ENCODE assay signal across 8 cellular contexts in genomic region chr6:138986578-138986977, GRCh38. TPM values are rescaled to one million over a fixed set of nuclear protein-coding genes. Genes with fewer than 3 reads are reported as not detected.
A peak's percentile ranks its signal among the peaks of the same experiment; 100 is the strongest.
DNase-seq lines count a peak whose midpoint lies in the region; ATAC-seq, FAIRE-seq and TF ChIP-seq lines count a peak whose summit lies in the region.

No MANE protein-coding gene starts in this region.

- 2% methylated on average over 3 of the region's 3 CpGs for WGBS in HepG2 (ENCODE audit: low lambda C conversion rate)
- 3 to 9% methylated on average over 3 of the region's 3 CpGs for WGBS in upper lobe of left lung, 2 donors

- H3K4me2 ChIP-seq in HepG2 (ENCODE audit: low read depth, low read length): peak overlapping the region; percentile 100

- H3K27me3 ChIP-seq in AG04450 (ENCODE audit: control insufficient read depth, insufficient read depth, low read length) (no peaks in the 10 kb centered on the region), HUES48 (ENCODE audit: control insufficient read depth, insufficient read depth, low read length) (no peaks in the 10 kb centered on the region), adipocyte (replicated peaks; ENCODE audit: control insufficient read depth, insufficient read depth, low read length) (no peaks in the 10 kb centered on the region), HepG2 (ENCODE audit: control insufficient read depth in 1 of 2, insufficient read depth in 2 of 2, low read length in 2 of 2) (peaks cover 0 to 8% of the 10 kb centered on the region in 2 experiments; a peak in 2 of 5 replicates), upper lobe of left lung (no peaks in the 10 kb centered on the region)

- CTCF ChIA-PET in AG04450 (lab: Charles Lee) (interaction anchor here (1.5 to 6.5 kb wide), 3 partner anchors 15 to 378 kb away, joined by 4 to 86 read pairs (median 4); no protein-coding TSS in a partner anchor), HepG2 (lab: Yijun Ruan, JAX; ENCODE audit: low intra/inter-chr PET ratio, low total read pairs) (no interaction called here)

- peak; percentile 7; the same call in 2 of the 3 replicates for ATAC-seq in HepG2
- ATAC-seq in upper lobe of left lung (ENCODE audit: low FRiP score in 2 of 2): no peak
- no peak for ATAC-seq in HG03460 (IDR thresholded peaks at IDR 0.05; ENCODE audit: unreplicated experiment)

- H3K4me3 ChIP-seq in AG04450 (ENCODE audit: low read depth, low read length) (peak overlapping the region; percentile 85), HUES48 (ENCODE audit: low read depth, low read length) (peak overlapping the region; percentile 95), adipocyte (ENCODE audit: low read length) (peak overlapping the region; percentile 92), HepG2 (replicated peaks in 1 of 3; ENCODE audit: insufficient read depth in 1 of 3, low read depth in 2 of 3, low read length in 3 of 3) (peak overlapping the region; percentile 78 to 98 (median 94); a peak in 5 of 6 replicates), upper lobe of left lung (peak overlapping the region in 3 of 4 donors; percentile 72 to 97 (median 95))

- intact Hi-C loops in HepG2 (cut with micrococcal nuclease; ENCODE audit: unreplicated experiment): loop anchor here (5.0 kb wide), 2 partner anchors 39 to 121 kb away; no protein-coding TSS in a partner anchor

- POLR2A ChIA-PET in AG04450 (lab: Yijun Ruan, JAX) (interaction anchor here (0.9 to 1.5 kb wide), 3 partner anchors 13 to 181 kb away, joined by 3 to 5 read pairs (median 3); no protein-coding TSS in a partner anchor), HepG2 (lab: Yijun Ruan, JAX) (no interaction called here)

- TF ChIP-seq CTCF in AG04450 (IDR thresholded peaks at IDR 0.05; ENCODE audit: low read depth, low read length) (no peak), HepG2 (CRISPR knock-in tag; IDR thresholded peaks at IDR 0.05) (no peak), upper lobe of left lung (IDR thresholded peaks at IDR 0.05) (no peak)

- H3K9ac ChIP-seq in HUES48 (ENCODE audit: low read depth, low read length) (no peak overlapping the region), adipocyte (ENCODE audit: low read length) (peak overlapping the region; percentile 89), HepG2 (ENCODE audit: insufficient read depth, low read depth, low read length) (peak overlapping the region; percentile 93)

- no peak for TF ChIP-seq POLR2A in HepG2 (IDR thresholded peaks at IDR 0.05; ENCODE audit: insufficient read depth in 1 of 2, low read depth in 2 of 2, low read length in 2 of 2)
- no peak for TF ChIP-seq POLR2A in upper lobe of left lung (IDR thresholded peaks at IDR 0.05)

- H3K4me1 ChIP-seq in HUES48 (ENCODE audit: control insufficient read depth, insufficient read depth, low read length) (peaks cover 38% of the 10 kb centered on the region), adipocyte (ENCODE audit: control insufficient read depth, insufficient read depth, low read length) (peaks cover 27% of the 10 kb centered on the region), HepG2 (ENCODE audit: insufficient read depth, low read length) (peaks cover 62% of the 10 kb centered on the region), upper lobe of left lung (peaks cover 26 to 44% (median 34%) of the 10 kb centered on the region in 4 donors)

- no peak for TF ChIP-seq EP300 in HepG2 (IDR thresholded peaks at IDR 0.05; ENCODE audit: low read depth in 2 of 2, low read length in 2 of 2)
- no peak for TF ChIP-seq EP300 in HepG2 (CRISPR knock-in tag; IDR thresholded peaks at IDR 0.05; ENCODE audit: borderline replicate concordance)
- TF ChIP-seq EP300 in upper lobe of left lung (IDR thresholded peaks at IDR 0.05): no peak

- H4K20me1 ChIP-seq in HepG2 (ENCODE audit: insufficient read depth, low read length): peaks cover 16% of the 10 kb centered on the region

- no peaks in the 10 kb centered on the region for H3K36me3 ChIP-seq in HUES48 (ENCODE audit: control insufficient read depth, insufficient read depth, low read length)
- no peaks in the 10 kb centered on the region for H3K36me3 ChIP-seq in adipocyte (ENCODE audit: control insufficient read depth, insufficient read depth, low read length, severe bottlenecking)
- H3K36me3 ChIP-seq in HepG2 (replicated peaks in 1 of 2; ENCODE audit: control insufficient read depth in 1 of 2, insufficient read depth in 2 of 2, low read length in 2 of 2): no peaks in the 10 kb centered on the region
- H3K36me3 ChIP-seq in upper lobe of left lung: no peaks in the 10 kb centered on the region

- TF ChIP-seq RAD21 in HepG2 (CRISPR knock-in tag; IDR thresholded peaks at IDR 0.05): no peak

- in situ Hi-C loops in HepG2 (cut with HindIII; ENCODE audit: extremely low pct_ligation_motif_present, low pct_unique_long_range_greater_than_20kb): loop anchor here (5.0 kb wide), 1 partner anchor 169 kb away; no protein-coding TSS in a partner anchor

- no peaks in the 10 kb centered on the region; the same call in 1 of the 2 replicates for H3K9me3 ChIP-seq in AG04450 (ENCODE audit: control insufficient read depth, insufficient read depth, low read length)
- H3K9me3 ChIP-seq in HUES48 (ENCODE audit: control insufficient read depth, insufficient read depth, low read length): no peaks in the 10 kb centered on the region
- H3K9me3 ChIP-seq in adipocyte (ENCODE audit: control insufficient read depth, low read length): no peaks in the 10 kb centered on the region
- no peaks in the 10 kb centered on the region for H3K9me3 ChIP-seq in HepG2 (ENCODE audit: low read length)
- H3K9me3 ChIP-seq in upper lobe of left lung: no peaks in the 10 kb centered on the region

- H3K79me2 ChIP-seq in HepG2 (ENCODE audit: insufficient read depth, low read length): peaks cover 56% of the 10 kb centered on the region

- no TSS peak for BruUV-seq in HepG2 (replicated peaks; lab: Mats Ljungman, UMichigan)

- no peak overlapping the region for H3K27ac ChIP-seq in AG04450 (ENCODE audit: low read depth, low read length)
- no peak overlapping the region for H3K27ac ChIP-seq in HUES48 (ENCODE audit: low read depth, low read length)
- peak overlapping the region; percentile 82 for H3K27ac ChIP-seq in HepG2 (ENCODE audit: extremely low read length, insufficient read depth, low read length)
- H3K27ac ChIP-seq in upper lobe of left lung: peak overlapping the region in 1 of 4 donors; percentile 98

- FAIRE-seq in HepG2 (lab: Jason Lieb, UNC): no peak

- DNase-seq in AG04450 (ENCODE audit: low read depth, low spot score): no peak
- peak; percentile 38 for DNase-seq in adipocyte (ENCODE audit: low read depth)
- peak; percentile 27 for DNase-seq in HepG2 (ENCODE audit: low spot score)
- DNase-seq in upper lobe of left lung: no peak
- DNase-seq in A172 (ENCODE audit: low spot score): no peak
- DNase-seq in GOT3 (lab: John Stamatoyannopoulos, UW): no peak

- no peak overlapping the region for H2AFZ ChIP-seq in HepG2 (ENCODE audit: low read length)

RNA-seq across cellular contexts. Expression of gene REPS1, which starts 1.5 kb away (rescaled TPM):
- polyA plus RNA-seq in AG04450 (2011; rRNA removed): 30.5 and 36.6 TPM in 2 replicates
- polyA minus RNA-seq in AG04450 (2011; rRNA and poly(A)+ RNA removed): 26.3 and 36.2 TPM in 2 replicates
- total RNA-seq in HepG2 (2016; rRNA removed; fragmentation: Illumina TruSeq; extraction: Trizol): 36.7 and 38.3 TPM in 2 replicates
- 45.7 and 61.3 TPM in 2 replicates for total RNA-seq in HepG2 (2016; cell fraction: cytosol; rRNA removed; fragmentation: Illumina TruSeq; extraction: Trizol; ENCODE audit: low read depth)
- 37.3 and 38.7 TPM in 2 replicates for total RNA-seq in HepG2 (2016; cell fraction: insoluble cytoplasmic fraction; rRNA removed; fragmentation: Illumina TruSeq; extraction: Trizol)
- total RNA-seq in HepG2 (2016; cell fraction: membrane; rRNA removed; fragmentation: Illumina TruSeq; extraction: Trizol): 33.6 and 33.7 TPM in 2 replicates
- 34.9 and 38.2 TPM in 2 replicates for total RNA-seq in HepG2 (2016; cell fraction: nucleus; rRNA removed; fragmentation: Illumina TruSeq; extraction: Trizol)
- 35.2 and 36.4 TPM in 2 replicates for polyA plus RNA-seq in HepG2 (2011; rRNA removed)
- 21.6 and 24.9 TPM in 2 replicates for polyA plus RNA-seq in HepG2 (2011; cell fraction: cytosol; rRNA removed)
- polyA plus RNA-seq in HepG2 (2011; cell fraction: nucleus; rRNA removed): 28.2 and 29.2 TPM in 2 replicates
- 26.4 and 35.4 TPM in 2 replicates for polyA plus RNA-seq in HepG2 (2012)
- 7.0 and 8.2 TPM in 2 replicates for polyA plus RNA-seq in HepG2 (2016; cell fraction: cytosol; fragmentation: Illumina TruSeq; extraction: Trizol; ENCODE audit: low read depth)
- 42.5 and 47.8 TPM in 2 replicates for polyA plus RNA-seq in HepG2 (2016; cell fraction: insoluble cytoplasmic fraction; fragmentation: Illumina TruSeq; extraction: Trizol; ENCODE audit: low read depth)
- 24.4 and 27.4 TPM in 2 replicates for polyA plus RNA-seq in HepG2 (2016; cell fraction: membrane; fragmentation: Illumina TruSeq; extraction: Trizol; ENCODE audit: low read depth)
- 43.8 and 46.7 TPM in 2 replicates for polyA plus RNA-seq in HepG2 (2016; cell fraction: nucleus; fragmentation: Illumina TruSeq; extraction: Trizol; ENCODE audit: insufficient read depth, low read depth)
- 30.4 and 52.2 TPM in 2 replicates for polyA minus RNA-seq in HepG2 (2011; rRNA and poly(A)+ RNA removed; ENCODE audit: low replicate concordance)
- polyA minus RNA-seq in HepG2 (2011; cell fraction: cytosol; rRNA and poly(A)+ RNA removed): 23.2 and 35.8 TPM in 2 replicates
- 70.3 and 84.2 TPM in 2 replicates for polyA minus RNA-seq in HepG2 (2011; cell fraction: nucleus; rRNA and poly(A)+ RNA removed)
- total RNA-seq in upper lobe of left lung: 10 to 100 TPM; 30.8 to 90.1 (median 38.6) TPM
- 21.4 and 26.0 TPM in 2 replicates for total RNA-seq in A172 (2014; rRNA removed; shearing (Covaris generic))

RNA-seq across cellular contexts. Expression of gene ABRACL, which starts 42.0 kb away (rescaled TPM):
- polyA plus RNA-seq in AG04450 (2011; rRNA removed) (40.4 and 56.4 TPM in 2 replicates), HepG2 (2011; rRNA removed) (0.82 and 1.4 TPM in 2 replicates)
- 11.3 and 11.6 TPM in 2 replicates for polyA minus RNA-seq in AG04450 (2011; rRNA and poly(A)+ RNA removed)
- total RNA-seq in HepG2 (2016; rRNA removed; fragmentation: Illumina TruSeq; extraction: Trizol) (5.4 and 7.6 TPM in 2 replicates), upper lobe of left lung (10 to 100 TPM; 10.3 to 40.8 (median 28.9) TPM)
- total RNA-seq in HepG2 (2016; cell fraction: cytosol; rRNA removed; fragmentation: Illumina TruSeq; extraction: Trizol; ENCODE audit: low read depth): 2.0 and 2.1 TPM in 2 replicates
- total RNA-seq in HepG2 (2016; cell fraction: insoluble cytoplasmic fraction; rRNA removed; fragmentation: Illumina TruSeq; extraction: Trizol): 5.5 and 7.4 TPM in 2 replicates
- total RNA-seq in HepG2 (2016; cell fraction: membrane; rRNA removed; fragmentation: Illumina TruSeq; extraction: Trizol): 2.3 and 3.2 TPM in 2 replicates
- 1.9 and 3.0 TPM in 2 replicates for total RNA-seq in HepG2 (2016; cell fraction: nucleus; rRNA removed; fragmentation: Illumina TruSeq; extraction: Trizol)
- 0.78 and 1.9 TPM in 2 replicates for polyA plus RNA-seq in HepG2 (2011; cell fraction: cytosol; rRNA removed)
- polyA plus RNA-seq in HepG2 (2011; cell fraction: nucleus; rRNA removed): 0.29 and 0.42 TPM in 2 replicates
- 0.99 and 1.1 TPM in 2 replicates for polyA plus RNA-seq in HepG2 (2012)
- polyA plus RNA-seq in HepG2 (2016; cell fraction: cytosol; fragmentation: Illumina TruSeq; extraction: Trizol; ENCODE audit: low read depth): 2.0 and 3.1 TPM in 2 replicates
- 9.1 and 11.4 TPM in 2 replicates for polyA plus RNA-seq in HepG2 (2016; cell fraction: insoluble cytoplasmic fraction; fragmentation: Illumina TruSeq; extraction: Trizol; ENCODE audit: low read depth)
- 3.2 and 4.1 TPM in 2 replicates for polyA plus RNA-seq in HepG2 (2016; cell fraction: membrane; fragmentation: Illumina TruSeq; extraction: Trizol; ENCODE audit: low read depth)
- polyA plus RNA-seq in HepG2 (2016; cell fraction: nucleus; fragmentation: Illumina TruSeq; extraction: Trizol; ENCODE audit: insufficient read depth, low read depth): 2.5 and 4.0 TPM in 2 replicates
- 1.0 TPM in 1 of 2 replicates, not detected in the other for polyA minus RNA-seq in HepG2 (2011; rRNA and poly(A)+ RNA removed; ENCODE audit: low replicate concordance)
- not detected in 2 replicates for polyA minus RNA-seq in HepG2 (2011; cell fraction: cytosol; rRNA and poly(A)+ RNA removed)
- polyA minus RNA-seq in HepG2 (2011; cell fraction: nucleus; rRNA and poly(A)+ RNA removed): 0.77 TPM in 1 of 2 replicates, not detected in the other
- total RNA-seq in A172 (2014; rRNA removed; shearing (Covaris generic)): 112 and 133 TPM in 2 replicates

Comparison
In these comparisons a context has a peak if more than half of its experiments do, and no peak if none do; other contexts are left out.
1. DNase-seq: peak in adipocyte (single experiment) and HepG2 (single experiment); none in AG04450 (single experiment), upper lobe of left lung (0 of 2), A172 (single experiment) and GOT3 (single experiment).
2. Peak in every context shown above with its lines, with median percentiles within 50 percentile points of each other: H3K4me3 ChIP-seq.